In the genomic region with DNA sequence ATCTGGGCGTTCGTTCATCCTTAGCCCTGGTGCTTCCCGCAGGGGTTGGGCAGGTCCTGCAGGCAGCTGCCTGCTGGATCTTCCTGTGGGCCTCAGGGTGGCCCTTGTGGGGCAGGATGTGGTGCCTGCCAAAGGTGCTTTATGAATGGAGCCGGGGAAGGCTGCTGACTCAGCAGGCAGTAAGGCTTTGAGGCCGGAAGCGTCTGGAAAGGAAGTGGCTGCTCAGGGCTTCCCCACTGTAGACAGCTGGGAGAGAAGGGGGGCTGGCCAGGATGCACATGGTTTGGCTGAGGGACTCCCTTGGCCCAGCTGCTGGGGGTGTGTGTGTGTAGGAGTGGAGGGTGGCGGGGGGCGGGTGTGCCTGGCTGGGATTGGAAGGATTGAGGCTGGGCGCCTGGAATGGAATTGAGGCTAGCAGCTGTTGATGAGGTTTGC, we compare ENCODE assay signal across 8 cellular contexts. TPM values are rescaled to one million over a fixed set of nuclear protein-coding genes. Genes with fewer than 3 reads are reported as not detected.
DNase-seq lines count a peak whose midpoint lies in the region; ATAC-seq and TF ChIP-seq lines count a peak whose summit lies in the region.

No MANE protein-coding gene starts in this region.

- intact Hi-C loops in head of caudate nucleus (cut with DNase I) (loop anchor here (5.0 kb wide), 1 partner anchor 135 kb away; no protein-coding TSS in a partner anchor), posterior cingulate gyrus (cut with DNase I) (no loop called here)

- CTCF ChIA-PET in activated naive CD4-positive, alpha-beta T cell treated with anti-CD3 and anti-CD28 coated beads, Interleukin-2, amount 10 ng/mL, durations not matched to agents 7 days and 5 days (lab: Charles Lee): interaction anchor here (1.0 to 10.9 kb wide), 4 partner anchors 8 to 136 kb away, joined by 3 to 275 read pairs (median 22); a partner anchor contains a TSS

- TF ChIP-seq EP300 in tibial nerve (IDR thresholded peaks at IDR 0.05): peak; percentile 40 to 88

- no peaks in the 10 kb centered on the region for H3K27me3 ChIP-seq in tibial nerve

- no peaks in the 10 kb centered on the region for H3K36me3 Mint-ChIP-seq in activated naive CD4-positive, alpha-beta T cell treated with anti-CD3 and anti-CD28 coated beads, Interleukin-2, amount 10 ng/mL, durations not matched to agents 7 days and 5 days

- ATAC-seq in GM19043 (IDR thresholded peaks at IDR 0.05; ENCODE audit: low read depth, unreplicated experiment): peak; percentile 86
- ATAC-seq in SK-N-SH treated with all-trans-retinoic acid at 6 μM for 48 hours: peak; percentile 95

- no peak for TF ChIP-seq POLR2A in tibial nerve (IDR thresholded peaks at IDR 0.05)

- no peak overlapping the region for H3K4me3 ChIP-seq in tibial nerve

- no peak for TF ChIP-seq CTCF in tibial nerve (IDR thresholded peaks at IDR 0.05)

- WGBS in tibial nerve, 2 donors: 3% methylated on average over 9 of the region's 9 CpGs

- no peaks in the 10 kb centered on the region for H3K9me3 ChIP-seq in tibial nerve

- peak overlapping the region in 1 of 4 donors; percentile 41 for H3K27ac ChIP-seq in tibial nerve

- peaks cover 0 to 60% (median 19%) of the 10 kb centered on the region in 4 donors for H3K4me1 ChIP-seq in tibial nerve

- no peaks in the 10 kb centered on the region for H3K9me3 Mint-ChIP-seq in activated naive CD4-positive, alpha-beta T cell treated with anti-CD3 and anti-CD28 coated beads, Interleukin-2, amount 10 ng/mL, durations not matched to agents 7 days and 5 days

- H3K4me3 Mint-ChIP-seq in activated naive CD4-positive, alpha-beta T cell treated with anti-CD3 and anti-CD28 coated beads, Interleukin-2, amount 10 ng/mL, durations not matched to agents 7 days and 5 days: no peak overlapping the region

- in situ Hi-C loops in ACHN (cut with HindIII; ENCODE audit: low pct_ligation_motif_present, low pct_unique_long_range_greater_than_20kb, low sequenced_read_pairs): no loop called here

- peak; percentile 82 for DNase-seq in ACHN
- peak; percentile 84 for DNase-seq in HK-2 (ENCODE audit: unreplicated experiment)
- peak; percentile 88 for DNase-seq in activated naive CD4-positive, alpha-beta T cell treated with anti-CD3 and anti-CD28 coated beads, Interleukin-2, amount 10 ng/mL, durations not matched to agents 7 days and 5 days
- peak; percentile 39 to 86 (median 67) for DNase-seq in head of caudate nucleus
- peak; percentile 51 to 94 (median 59) for DNase-seq in posterior cingulate gyrus
- peak; percentile 61 to 70 for DNase-seq in tibial nerve (ENCODE audit: low spot score in 2 of 2)

- H3K36me3 ChIP-seq in tibial nerve: peaks cover 0 to 6% (median 0%) of the 10 kb centered on the region in 3 donors

- peaks cover 84% of the 10 kb centered on the region for H3K27me3 Mint-ChIP-seq in activated naive CD4-positive, alpha-beta T cell treated with anti-CD3 and anti-CD28 coated beads, Interleukin-2, amount 10 ng/mL, durations not matched to agents 7 days and 5 days

- H3K27ac Mint-ChIP-seq in activated naive CD4-positive, alpha-beta T cell treated with anti-CD3 and anti-CD28 coated beads, Interleukin-2, amount 10 ng/mL, durations not matched to agents 7 days and 5 days: peak overlapping the region; percentile 66

- peaks cover 25% of the 10 kb centered on the region for H3K4me1 Mint-ChIP-seq in activated naive CD4-positive, alpha-beta T cell treated with anti-CD3 and anti-CD28 coated beads, Interleukin-2, amount 10 ng/mL, durations not matched to agents 7 days and 5 days

TF ChIP-seq in SK-N-SH treated with all-trans-retinoic acid at 6 μM for 48 hours, 23 proteins besides CTCF, POLR2A, EP300 and RAD21:
- TF ChIP-seq ISL1 (CRISPR knock-in tag; IDR thresholded peaks at IDR 0.05) (no peak), TCF4 (CRISPR knock-in tag; IDR thresholded peaks at IDR 0.05; ENCODE audit: borderline replicate concordance) (peak; percentile 24; the same call in 1 of the 2 replicates)
- TF ChIP-seq, protein P1, sequence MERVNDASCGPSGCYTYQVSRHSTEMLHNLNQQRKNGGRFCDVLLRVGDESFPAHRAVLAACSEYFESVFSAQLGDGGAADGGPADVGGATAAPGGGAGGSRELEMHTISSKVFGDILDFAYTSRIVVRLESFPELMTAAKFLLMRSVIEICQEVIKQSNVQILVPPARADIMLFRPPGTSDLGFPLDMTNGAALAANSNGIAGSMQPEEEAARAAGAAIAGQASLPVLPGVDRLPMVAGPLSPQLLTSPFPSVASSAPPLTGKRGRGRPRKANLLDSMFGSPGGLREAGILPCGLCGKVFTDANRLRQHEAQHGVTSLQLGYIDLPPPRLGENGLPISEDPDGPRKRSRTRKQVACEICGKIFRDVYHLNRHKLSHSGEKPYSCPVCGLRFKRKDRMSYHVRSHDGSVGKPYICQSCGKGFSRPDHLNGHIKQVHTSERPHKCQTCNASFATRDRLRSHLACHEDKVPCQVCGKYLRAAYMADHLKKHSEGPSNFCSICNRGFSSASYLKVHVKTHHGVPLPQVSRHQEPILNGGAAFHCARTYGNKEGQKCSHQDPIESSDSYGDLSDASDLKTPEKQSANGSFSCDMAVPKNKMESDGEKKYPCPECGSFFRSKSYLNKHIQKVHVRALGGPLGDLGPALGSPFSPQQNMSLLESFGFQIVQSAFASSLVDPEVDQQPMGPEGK (CRISPR knock-in tag; IDR thresholded peaks at IDR 0.05; ENCODE audit: borderline replicate concordance): no peak

RNA-seq across cellular contexts. Expression of a gene that starts 12.9 kb away (rescaled TPM):
- total RNA-seq in tibial nerve: 10 to 100 TPM; 42.6 to 93.3 (median 70.9) TPM

RNA-seq across cellular contexts. Expression of a gene that starts 56.1 kb away (rescaled TPM):
- total RNA-seq in tibial nerve: 10 to 100 TPM in 2 of 4 donors, 1 to 10 TPM in 2; 2.8 to 10.9 (median 6.7) TPM
